In the genomic region with DNA sequence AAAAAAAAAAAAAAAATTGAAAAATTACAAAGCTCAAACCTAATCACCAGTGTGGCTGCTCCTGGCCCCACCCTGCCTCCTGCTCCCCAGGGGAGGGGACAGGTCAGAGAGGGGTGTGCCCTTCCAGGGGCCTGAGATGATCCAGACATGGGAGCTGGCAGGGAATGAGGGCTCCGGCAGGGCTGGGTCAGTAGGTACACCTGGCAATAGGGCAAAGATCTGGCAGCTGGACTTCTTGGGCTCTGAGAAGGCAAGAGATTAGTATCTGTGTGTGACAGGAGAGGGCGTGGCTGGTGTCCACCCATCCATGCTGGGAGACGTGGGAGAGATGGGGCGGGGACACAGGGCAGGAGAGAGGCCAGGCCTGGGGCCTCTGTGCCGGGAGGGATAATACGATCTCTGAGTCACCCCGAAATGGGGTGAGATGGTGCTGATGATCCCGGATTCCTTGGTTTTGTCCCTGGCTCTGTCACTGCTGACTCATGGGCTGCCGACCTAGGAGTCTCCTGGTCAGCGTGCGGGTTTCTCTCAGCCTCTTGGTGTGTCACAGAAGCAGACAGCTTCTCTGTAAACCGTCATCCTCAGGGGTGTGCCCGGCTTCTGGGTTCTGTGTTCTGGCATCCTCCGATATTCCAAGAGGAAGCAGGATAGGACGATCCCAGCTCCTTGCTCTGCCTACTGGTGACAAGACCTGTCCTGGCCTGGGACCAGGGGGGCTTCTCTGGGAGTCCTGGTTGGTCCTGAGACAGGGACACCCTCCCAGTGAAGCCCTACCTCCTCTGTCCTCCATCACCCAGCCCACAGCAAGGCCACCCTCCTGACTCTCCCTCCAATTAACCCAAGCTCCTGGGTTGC, we compare ENCODE assay signal across 1 cellular context.
A peak's percentile ranks its signal among the peaks of the same experiment; 100 is the strongest.
TF ChIP-seq lines count a peak whose summit lies in the region.

No MANE protein-coding gene starts in this region.

TF ChIP-seq in IMR-90, 13 proteins besides CTCF, POLR2A, EP300 and RAD21:
- TF ChIP-seq, protein P1, sequence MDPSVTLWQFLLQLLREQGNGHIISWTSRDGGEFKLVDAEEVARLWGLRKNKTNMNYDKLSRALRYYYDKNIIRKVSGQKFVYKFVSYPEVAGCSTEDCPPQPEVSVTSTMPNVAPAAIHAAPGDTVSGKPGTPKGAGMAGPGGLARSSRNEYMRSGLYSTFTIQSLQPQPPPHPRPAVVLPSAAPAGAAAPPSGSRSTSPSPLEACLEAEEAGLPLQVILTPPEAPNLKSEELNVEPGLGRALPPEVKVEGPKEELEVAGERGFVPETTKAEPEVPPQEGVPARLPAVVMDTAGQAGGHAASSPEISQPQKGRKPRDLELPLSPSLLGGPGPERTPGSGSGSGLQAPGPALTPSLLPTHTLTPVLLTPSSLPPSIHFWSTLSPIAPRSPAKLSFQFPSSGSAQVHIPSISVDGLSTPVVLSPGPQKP (IDR thresholded peaks at IDR 0.05; ENCODE audit: borderline replicate concordance, low read depth, low read length) = no peak
- peak; percentile 76 for TF ChIP-seq BHLHE40 (IDR thresholded peaks at IDR 0.05; ENCODE audit: low read depth, low read length)
- TF ChIP-seq RFX5 (IDR thresholded peaks at IDR 0.05; ENCODE audit: low read depth, low read length) = no peak
- peak; percentile 97 for TF ChIP-seq FOS (IDR thresholded peaks at IDR 0.05; ENCODE audit: low read depth, low read length)
- TF ChIP-seq, protein P2, sequence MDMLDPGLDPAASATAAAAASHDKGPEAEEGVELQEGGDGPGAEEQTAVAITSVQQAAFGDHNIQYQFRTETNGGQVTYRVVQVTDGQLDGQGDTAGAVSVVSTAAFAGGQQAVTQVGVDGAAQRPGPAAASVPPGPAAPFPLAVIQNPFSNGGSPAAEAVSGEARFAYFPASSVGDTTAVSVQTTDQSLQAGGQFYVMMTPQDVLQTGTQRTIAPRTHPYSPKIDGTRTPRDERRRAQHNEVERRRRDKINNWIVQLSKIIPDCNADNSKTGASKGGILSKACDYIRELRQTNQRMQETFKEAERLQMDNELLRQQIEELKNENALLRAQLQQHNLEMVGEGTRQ (IDR thresholded peaks at IDR 0.05; ENCODE audit: low read depth, low read length) = no peak
- TF ChIP-seq NFE2L2 (IDR thresholded peaks at IDR 0.05; ENCODE audit: low read depth, low read length) = peak; percentile 61; the same call in 1 of the 2 replicates
- TF ChIP-seq CHD1 (IDR thresholded peaks at IDR 0.05; ENCODE audit: low read depth, low read length) = no peak
- TF ChIP-seq RCOR1 (IDR thresholded peaks at IDR 0.05; ENCODE audit: insufficient replicate concordance, low read length) = no peak
- TF ChIP-seq MAZ (IDR thresholded peaks at IDR 0.05; ENCODE audit: borderline replicate concordance, low read depth, low read length) = no peak; the same call in 1 of the 2 replicates
- TF ChIP-seq MAFK (IDR thresholded peaks at IDR 0.05; ENCODE audit: low read depth, low read length) = peak; percentile 48; the same call in 1 of the 2 replicates
- TF ChIP-seq CEBPB (IDR thresholded peaks at IDR 0.05; ENCODE audit: low read depth, low read length) = no peak
- no peak for TF ChIP-seq SMC3 (IDR thresholded peaks at IDR 0.05; ENCODE audit: low read depth, low read length)
- peak; percentile 82; the same call in 1 of the 2 replicates for TF ChIP-seq MXI1 (IDR thresholded peaks at IDR 0.05; ENCODE audit: borderline replicate concordance, low read depth, low read length)
TF ChIP-seq in IMR-90: peak in this region for 5.
